In the genomic region with DNA sequence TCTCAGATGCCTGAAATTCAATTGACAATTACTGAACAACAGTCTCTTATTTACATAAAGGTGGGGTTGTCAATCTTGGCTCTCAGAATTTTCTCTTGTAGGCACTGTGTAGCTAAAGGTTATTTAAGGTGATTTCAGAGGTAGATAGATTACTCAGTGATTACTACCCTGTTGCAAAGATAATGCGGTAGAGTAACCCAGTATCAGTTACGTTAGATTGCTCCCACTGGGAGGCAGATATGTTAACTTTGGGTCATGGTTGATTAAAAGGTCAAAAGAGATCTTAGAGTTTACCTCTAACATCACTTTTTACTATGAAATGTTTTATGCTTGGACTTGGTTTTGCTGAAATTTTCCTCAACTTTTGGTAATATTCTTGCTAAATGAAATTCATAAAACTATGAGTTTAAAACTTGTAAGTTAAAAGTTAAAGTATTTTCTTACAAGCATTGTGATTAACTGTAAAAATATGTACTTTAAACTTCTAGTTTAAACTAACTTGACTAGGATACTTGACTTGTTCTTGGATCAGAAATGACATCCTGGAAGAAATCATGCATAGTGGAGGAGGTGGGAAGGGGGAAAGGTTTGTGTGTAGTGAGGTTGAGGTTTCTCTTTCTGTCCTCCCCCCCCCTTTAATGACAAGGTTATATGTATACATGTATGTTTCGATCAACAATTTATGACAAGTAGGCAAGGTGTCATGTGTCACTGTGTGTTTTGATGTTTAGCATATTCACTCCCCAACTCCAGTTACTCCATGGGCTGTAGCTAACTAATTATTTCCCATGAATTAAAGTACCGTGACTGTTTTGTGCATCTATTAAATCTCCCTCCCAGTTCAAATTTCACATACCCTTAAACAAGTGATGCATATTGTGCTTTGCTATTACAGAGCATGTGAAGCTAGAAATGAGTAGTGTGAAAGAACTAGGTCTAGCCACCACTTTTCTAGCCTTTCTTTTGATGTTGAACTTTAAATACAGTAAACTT, we compare ENCODE assay signal across 9 cellular contexts. TPM values are rescaled to one million over a fixed set of nuclear protein-coding genes. Genes with fewer than 3 reads are reported as not detected.
DNase-seq lines count a peak whose midpoint lies in the region; ATAC-seq and TF ChIP-seq lines count a peak whose summit lies in the region.
"Had no signal": no experiment of that assay in that cellular context is flagged by ENCODE, and none has a peak within 500 bp of the region (broad histone marks: within the 10 kb centered on the region; RNA-seq: fewer than 3 reads in every experiment).

No MANE protein-coding gene starts in this region.

- H3K27ac Mint-ChIP-seq in Calu3 (ENCODE audit: unreplicated experiment) (peak overlapping the region; percentile 85), nephron (peak overlapping the region in 2 of 3 experiments; percentile 16 to 94)
- no peak overlapping the region for H3K27ac Mint-ChIP-seq in stimulated activated effector memory CD8-positive, alpha-beta T cell treated with anti-CD3 and anti-CD28 coated beads, Interleukin-12 subunit alpha, Interleukin-12 subunit beta, amount 100 ng/mL, for 72 hours
- H3K27ac Mint-ChIP-seq: activated naive CD4-positive, alpha-beta T cell treated with anti-CD3 and anti-CD28 coated beads, Interleukin-2, amount 50 U/mL, for 24 hours had no signal

- WGBS in IMR-90 (ENCODE audit: extremely low coverage in 2 of 2, insufficient read length in 1 of 2), 2 experiments: no CpG with 5 or more reads among the region's 4 CpGs

- H3K4me3 ChIP-seq in IMR-90 (ENCODE audit: insufficient read depth, low read depth, low read length): peak overlapping the region; percentile 62
- H3K4me3 ChIP-seq in brain microvascular endothelial cell (ENCODE audit: low read depth, low read length): peak overlapping the region; percentile 96

- in situ Hi-C loops in IMR-90 (cut with MboI; ENCODE audit: low sequenced_read_pairs) (loop anchor here (10.0 kb wide), 1 partner anchor 209 kb away; no protein-coding TSS in a partner anchor), brain microvascular endothelial cell (cut with HindIII; ENCODE audit: low pct_ligation_motif_present, low sequenced_read_pairs) (no loop called here)

- TF ChIP-seq CTCF in Calu3 (IDR thresholded peaks at IDR 0.05; ENCODE audit: unreplicated experiment) (no peak), IMR-90 (conservative IDR thresholded peaks at IDR 0.05; ENCODE audit: low read depth, low read length) (no peak), brain microvascular endothelial cell (IDR thresholded peaks at IDR 0.05; ENCODE audit: low read depth, low read length, missing control alignments) (no peak), nephron (IDR thresholded peaks at IDR 0.05; ENCODE audit: unreplicated experiment in 3 of 3) (no peak)

- peak overlapping the region; percentile 66; the same call in 1 of the 2 replicates for H3K9ac ChIP-seq in IMR-90 (ENCODE audit: low read depth, low read length)

- H3K4ac ChIP-seq in IMR-90 (ENCODE audit: low read depth, low read length): peak overlapping the region; percentile 47; the same call in 1 of the 2 replicates

- POLR2A ChIA-PET in IMR-90 (lab: Charles Lee; ENCODE audit: unreplicated experiment): interaction anchor here (0.6 kb wide), 1 partner anchor 99 kb away, joined by 3 read pairs; no protein-coding TSS in a partner anchor

- peaks cover 16% of the 10 kb centered on the region for H3K9me1 ChIP-seq in IMR-90 (ENCODE audit: insufficient read depth, low read length)

- peaks cover 4 to 41% of the 10 kb centered on the region in 2 experiments; a peak in 2 of 4 replicates for H3K79me1 ChIP-seq in IMR-90 (ENCODE audit: low read depth in 1 of 2, low read length in 2 of 2)

- H3K36me3 ChIP-seq in IMR-90 (ENCODE audit: control insufficient read depth, insufficient read depth, low read length): peaks cover 4% of the 10 kb centered on the region; the same call in 1 of the 2 replicates
- peaks cover 4% of the 10 kb centered on the region for H3K36me3 ChIP-seq in brain microvascular endothelial cell (replicated peaks)

- peak overlapping the region; percentile 43; the same call in 1 of the 2 replicates for H2BK20ac ChIP-seq in IMR-90 (ENCODE audit: low read depth, low read length)

- H2BK5ac ChIP-seq in IMR-90 (ENCODE audit: low read depth, low read length, poor library complexity, severe bottlenecking): peak overlapping the region; percentile 97

- H3K9me3 Mint-ChIP-seq in Calu3 (ENCODE audit: low read depth, unreplicated experiment): no peaks in the 10 kb centered on the region
- H3K9me3 Mint-ChIP-seq in nephron: no peaks in the 10 kb centered on the region
- H3K9me3 Mint-ChIP-seq in stimulated activated effector memory CD8-positive, alpha-beta T cell treated with anti-CD3 and anti-CD28 coated beads, Interleukin-12 subunit alpha, Interleukin-12 subunit beta, amount 100 ng/mL, for 72 hours: no peaks in the 10 kb centered on the region

- H4K8ac ChIP-seq in IMR-90 (ENCODE audit: low read depth in 2 of 2, low read length in 2 of 2): peak overlapping the region in 1 of 2 experiments; percentile 0; a peak in 2 of 4 replicates

- H4K5ac ChIP-seq in IMR-90 (ENCODE audit: low read depth, low read length): peak overlapping the region; percentile 21; the same call in 1 of the 2 replicates

- H3K18ac ChIP-seq in IMR-90 (ENCODE audit: low read depth, low read length): peak overlapping the region; percentile 76; the same call in 1 of the 2 replicates

- intact Hi-C loops in Calu3 (cut with micrococcal nuclease; ENCODE audit: unreplicated experiment) (loop anchor here (2.0 kb wide), 1 partner anchor 163 kb away; no protein-coding TSS in a partner anchor), IMR-90 (cut with micrococcal nuclease) (loop anchor here (2.0 kb wide), 3 partner anchors 71 to 293 kb away; no protein-coding TSS in a partner anchor)

- H3K14ac ChIP-seq in IMR-90 (replicated peaks; ENCODE audit: low read depth, low read length): peak overlapping the region; percentile 62

- H2BK120ac ChIP-seq in IMR-90 (ENCODE audit: low read depth, low read length): peak overlapping the region; percentile 39; the same call in 1 of the 2 replicates

- H3K4me3 Mint-ChIP-seq in Calu3 (ENCODE audit: low read depth, unreplicated experiment) (peak overlapping the region; percentile 94), nephron (peak overlapping the region; percentile 91 to 98 (median 94))
- H3K4me3 Mint-ChIP-seq in stimulated activated effector memory CD8-positive, alpha-beta T cell treated with anti-CD3 and anti-CD28 coated beads, Interleukin-12 subunit alpha, Interleukin-12 subunit beta, amount 100 ng/mL, for 72 hours: no peak overlapping the region
- H3K4me3 Mint-ChIP-seq: activated naive CD4-positive, alpha-beta T cell treated with anti-CD3 and anti-CD28 coated beads, Interleukin-2, amount 50 U/mL, for 24 hours had no signal

- CTCF ChIA-PET in Calu3 (lab: Charles Lee) (interaction anchor here (1.1 to 2.4 kb wide), 3 partner anchors 51 to 63 kb away, joined by 3 to 24 read pairs (median 4); no protein-coding TSS in a partner anchor), IMR-90 (lab: Yijun Ruan, JAX) (no interaction called here)

- H3K4me1 Mint-ChIP-seq in Calu3 (ENCODE audit: low read depth, unreplicated experiment) (peaks cover 57% of the 10 kb centered on the region), nephron (peaks cover 68% of the 10 kb centered on the region)
- H3K4me1 Mint-ChIP-seq in stimulated activated effector memory CD8-positive, alpha-beta T cell treated with anti-CD3 and anti-CD28 coated beads, Interleukin-12 subunit alpha, Interleukin-12 subunit beta, amount 100 ng/mL, for 72 hours: peaks cover 17% of the 10 kb centered on the region

- H2BK15ac ChIP-seq in IMR-90 (ENCODE audit: low read depth, low read length): 0 out of 3 replicates have a peak overlapping the region, but pooled peaks have one; percentile 23

- H3K36me3 Mint-ChIP-seq in Calu3 (ENCODE audit: insufficient read depth, unreplicated experiment): peaks cover 84% of the 10 kb centered on the region
- H3K36me3 Mint-ChIP-seq in nephron (ENCODE audit: low read depth): peaks cover 10% of the 10 kb centered on the region
- H3K36me3 Mint-ChIP-seq in stimulated activated effector memory CD8-positive, alpha-beta T cell treated with anti-CD3 and anti-CD28 coated beads, Interleukin-12 subunit alpha, Interleukin-12 subunit beta, amount 100 ng/mL, for 72 hours: no peaks in the 10 kb centered on the region
- H3K36me3 Mint-ChIP-seq: activated naive CD4-positive, alpha-beta T cell treated with anti-CD3 and anti-CD28 coated beads, Interleukin-2, amount 50 U/mL, for 24 hours had no signal

- H2AFZ ChIP-seq in IMR-90 (replicated peaks; ENCODE audit: low read length, poor library complexity): no peak overlapping the region

- H3K4me1 ChIP-seq in IMR-90 (ENCODE audit: control insufficient read depth, insufficient read depth, low read length): peaks cover 15% of the 10 kb centered on the region

- H3K27me3 ChIP-seq in IMR-90 (ENCODE audit: control insufficient read depth, insufficient read depth, low read length) (no peaks in the 10 kb centered on the region), brain microvascular endothelial cell (replicated peaks) (no peaks in the 10 kb centered on the region)

- H3K27me3 Mint-ChIP-seq in Calu3 (ENCODE audit: unreplicated experiment) (no peaks in the 10 kb centered on the region), nephron (ENCODE audit: low read depth) (no peaks in the 10 kb centered on the region)

- H3K27ac ChIP-seq in IMR-90 (ENCODE audit: insufficient read depth, low read length) (peak overlapping the region; percentile 62; the same call in 1 of the 2 replicates), brain microvascular endothelial cell (peak overlapping the region; percentile 99)

- 0 out of 2 replicates have a peak, but pooled peaks have one; percentile 10 for TF ChIP-seq RAD21 in IMR-90 (IDR thresholded peaks at IDR 0.05; ENCODE audit: low read length)

- H3K4me2 ChIP-seq in IMR-90 (ENCODE audit: low read depth, low read length): peak overlapping the region; percentile 97

- no peaks in the 10 kb centered on the region for H3K9me3 ChIP-seq in IMR-90 (ENCODE audit: control insufficient read depth, insufficient read depth, low read length)

- peak overlapping the region; percentile 12; the same call in 1 of the 2 replicates for H4K91ac ChIP-seq in IMR-90 (ENCODE audit: insufficient read depth, low read depth, low read length)

- H4K20me1 ChIP-seq in IMR-90 (ENCODE audit: insufficient read depth, low read length): peaks cover 61% of the 10 kb centered on the region

- no peak for DNase-seq in Calu3
- peak; percentile 56 for DNase-seq in IMR-90
- no peak for DNase-seq in brain microvascular endothelial cell
- DNase-seq in stimulated activated effector memory CD8-positive, alpha-beta T cell treated with anti-CD3 and anti-CD28 coated beads, Interleukin-12 subunit alpha, Interleukin-12 subunit beta, amount 100 ng/mL, for 72 hours (ENCODE audit: low spot score in 2 of 2): no peak
- DNase-seq in stimulated activated CD4-positive, alpha-beta T cell treated with anti-CD3 and anti-CD28 coated beads, Interleukin-15, amount 100 ng/mL, for 24 hours: no peak
- DNase-seq in activated CD4-positive, CD25-positive, alpha-beta regulatory T cell treated with anti-CD3 and anti-CD28 coated beads, Interleukin-2, amount 50 U/mL, for 72 hours: no peak
- no peak for DNase-seq in NCI-H2227 treated with DMSO at 0.1 percent for 48 hours (lab: John Stamatoyannopoulos, UW)

- peak overlapping the region; percentile 70 for H3K56ac ChIP-seq in IMR-90 (ENCODE audit: extremely low read depth, insufficient read depth, low read length)

- H2AK9ac ChIP-seq in IMR-90 (replicated peaks; ENCODE audit: low read depth, low read length, poor library complexity): no peak overlapping the region

- dilution Hi-C loops in IMR-90 (cut with HindIII; ENCODE audit: low sequenced_read_pairs, unreplicated experiment): no loop called here

- no peak; the same call in 1 of the 2 replicates for TF ChIP-seq POLR2A in IMR-90 (IDR thresholded peaks at IDR 0.05; ENCODE audit: low read depth, low read length)

- H2AK5ac ChIP-seq in IMR-90 (ENCODE audit: low read depth, low read length): no peak overlapping the region; the same call in 1 of the 2 replicates

- BruUV-seq in Calu3 (replicated peaks; lab: Mats Ljungman, UMichigan): no TSS peak
- BruUV-seq in IMR-90 (replicated peaks; lab: Mats Ljungman, UMichigan): no TSS peak

- no peak for ATAC-seq in IMR-90 (ENCODE audit: low read depth)
- no peak for ATAC-seq in stimulated activated effector memory CD8-positive, alpha-beta T cell treated with anti-CD3 and anti-CD28 coated beads, Interleukin-12 subunit alpha, Interleukin-12 subunit beta, amount 100 ng/mL, for 72 hours

- peak overlapping the region; percentile 91 for H3K23ac ChIP-seq in IMR-90 (ENCODE audit: low read depth, low read length)

RNA-seq across cellular contexts. Expression of a gene that starts 2.9 kb away (rescaled TPM):
- total RNA-seq in Calu3 (2022) (368 and 579 TPM in 2 replicates), IMR-90 (2012; rRNA removed) (361 and 394 TPM in 2 replicates)
- 223 and 249 TPM in 2 replicates for polyA plus RNA-seq in IMR-90 (2012; rRNA removed)
- 90.5 and 125 TPM in 2 replicates for polyA plus RNA-seq in IMR-90 (2012; cell fraction: cytosol; rRNA removed)
- 105 and 251 TPM in 2 replicates for polyA plus RNA-seq in IMR-90 (2012; cell fraction: nucleus; rRNA removed; ENCODE audit: low replicate concordance)
